ENCODE assay signal across 9 cellular contexts in the genomic region with DNA sequence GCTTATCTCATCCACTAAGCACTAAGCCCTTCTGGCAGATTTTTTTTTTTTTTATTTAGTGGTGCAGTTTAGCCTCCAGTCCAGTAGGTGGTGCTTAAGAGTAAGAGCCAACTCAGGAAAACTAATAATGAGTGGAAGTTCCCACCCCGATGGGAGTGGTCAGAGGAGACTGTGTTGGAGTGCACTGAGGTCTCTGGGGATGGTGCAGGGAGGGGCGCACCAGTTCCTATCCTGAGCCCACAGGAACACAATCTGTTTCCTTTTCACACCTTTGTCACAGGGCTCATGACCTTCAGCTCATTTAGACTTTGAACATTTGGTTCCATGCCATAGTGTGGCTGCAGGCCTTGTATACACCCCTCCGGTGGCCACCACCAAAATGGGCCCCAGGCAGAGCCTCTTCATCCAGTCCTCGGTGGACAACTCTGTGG.
DNase-seq lines count a peak whose midpoint lies in the region; ATAC-seq and TF ChIP-seq lines count a peak whose summit lies in the region.
"Had no signal": no experiment of that assay in that cellular context is flagged by ENCODE, and none has a peak within 500 bp of the region (broad histone marks: within the 10 kb centered on the region; RNA-seq: fewer than 3 reads in every experiment).

No MANE protein-coding gene starts in this region.

- intact Hi-C loops in esophagus muscularis mucosa (cut with DNase I) = no loop called here

- TF ChIP-seq POLR2A in esophagus muscularis mucosa (IDR thresholded peaks at IDR 0.05; ENCODE audit: low read depth) (no peak), suprapubic skin (IDR thresholded peaks at IDR 0.05) (no peak)

- TF ChIP-seq CTCF in GM13977 (IDR thresholded peaks at IDR 0.05; ENCODE audit: extremely low read depth, insufficient read depth, missing control alignments) = peak; percentile 58
- peak; percentile 46; the same call in 1 of the 2 replicates for TF ChIP-seq CTCF in LNCAP (IDR thresholded peaks at IDR 0.05)
- TF ChIP-seq CTCF in esophagus muscularis mucosa (IDR thresholded peaks at IDR 0.05) = peak in 2 of 3 experiments; percentile 28 to 45
- peak; percentile 2 to 35 for TF ChIP-seq CTCF in suprapubic skin (IDR thresholded peaks at IDR 0.05)

- H3K27me3 ChIP-seq in esophagus muscularis mucosa (no peaks in the 10 kb centered on the region), suprapubic skin (no peaks in the 10 kb centered on the region)

- no peak for TF ChIP-seq EP300 in esophagus muscularis mucosa (IDR thresholded peaks at IDR 0.05)
- TF ChIP-seq EP300 in suprapubic skin (IDR thresholded peaks at IDR 0.05) = no peak

- no peaks in the 10 kb centered on the region for H3K36me3 ChIP-seq in esophagus muscularis mucosa
- no peaks in the 10 kb centered on the region for H3K36me3 ChIP-seq in suprapubic skin

- no peak overlapping the region for H3K4me3 ChIP-seq in esophagus muscularis mucosa
- no peak overlapping the region for H3K4me3 ChIP-seq in suprapubic skin
- H3K4me3 ChIP-seq: SK-N-MC had no signal

- DNase-seq in GM13977 (ENCODE audit: low spot score) (no peak), esophagus muscularis mucosa (ENCODE audit: extremely low spot score) (no peak), suprapubic skin (ENCODE audit: low spot score in 2 of 2) (peak in 1 of 2 donors; percentile 68), NCI-H2196 treated with DMSO at 0.1 percent for 48 hours (lab: John Stamatoyannopoulos, UW; ENCODE audit: unreplicated experiment) (no peak), AG20443 (ENCODE audit: low spot score) (no peak), COLO829 (ENCODE audit: low spot score) (no peak)

- H3K9me3 ChIP-seq in esophagus muscularis mucosa (peaks cover 0 to 5% (median 0%) of the 10 kb centered on the region in 4 donors), suprapubic skin (no peaks in the 10 kb centered on the region)

- H3K4me1 ChIP-seq in esophagus muscularis mucosa = no peaks in the 10 kb centered on the region
- no peaks in the 10 kb centered on the region for H3K4me1 ChIP-seq in suprapubic skin

- H3K27ac ChIP-seq in esophagus muscularis mucosa (replicated peaks in 1 of 4) (no peak overlapping the region), suprapubic skin (no peak overlapping the region)
- H3K27ac ChIP-seq: SK-N-MC had no signal

- in situ Hi-C loops in GM13977 (cut with MboI; ENCODE audit: low pct_unique_long_range_greater_than_20kb, low sequenced_read_pairs, unreplicated experiment) = no loop called here

- peak; percentile 93 for ATAC-seq in GM21786 (IDR thresholded peaks at IDR 0.05; ENCODE audit: unreplicated experiment)

- 72% methylated on average over 4 of the region's 4 CpGs for WGBS in esophagus muscularis mucosa
- WGBS in suprapubic skin = 94% methylated on average over 4 of the region's 4 CpGs
